ENCODE assay signal across 19 cellular contexts in genomic region chr3:71486831-71487230, GRCh38.
DNase-seq lines count a peak whose midpoint lies in the region; ATAC-seq lines count a peak whose summit lies in the region.
"Had no signal": no experiment of that assay in that cellular context is flagged by ENCODE, and none has a peak within 500 bp of the region (broad histone marks: within the 10 kb centered on the region; RNA-seq: fewer than 3 reads in every experiment).

No MANE protein-coding gene starts in this region.

- peaks cover 10% of the 10 kb centered on the region for H3K9me3 Mint-ChIP-seq in activated naive CD4-positive, alpha-beta T cell treated with anti-CD3 and anti-CD28 coated beads, Interleukin-2, amount 10 ng/mL, durations not matched to agents 7 days and 5 days
- peaks cover 15% of the 10 kb centered on the region for H3K9me3 Mint-ChIP-seq in activated CD4-positive, alpha-beta T cell treated with anti-CD3 and anti-CD28 coated beads, Interleukin-2, amount 10 ng/mL, durations not matched to agents 7 days and 5 days
- no peaks in the 10 kb centered on the region for H3K9me3 Mint-ChIP-seq in central memory CD8-positive, alpha-beta T cell
- H3K9me3 Mint-ChIP-seq in stimulated activated naive B cell treated with anti-CD40 and anti-IgM and Interleukin-4, amounts not matched to agents 10 μg/mL and 1 μg/mL and 100 μg/mL, for 72 hours, result peaks cover 4 to 5% of the 10 kb centered on the region in 2 donors

- POLR2A ChIA-PET in activated CD4-positive, alpha-beta T cell treated with anti-CD3 and anti-CD28 coated beads, Interleukin-2, amount 10 ng/mL, durations not matched to agents 7 days and 5 days (lab: Charles Lee), result no interaction called here

- peak; percentile 57 for DNase-seq in activated naive CD4-positive, alpha-beta T cell treated with anti-CD3 and anti-CD28 coated beads, Interleukin-2, amount 10 ng/mL, durations not matched to agents 7 days and 5 days
- no peak for DNase-seq in activated naive CD4-positive, alpha-beta T cell treated with anti-CD3 and anti-CD28 coated beads, Interleukin-2, amount 50 U/mL, for 16 hours
- DNase-seq in activated CD4-positive, alpha-beta T cell treated with anti-CD3 and anti-CD28 coated beads, Interleukin-2, amount 10 ng/mL, durations not matched to agents 7 days and 5 days, result peak; percentile 46
- no peak for DNase-seq in central memory CD8-positive, alpha-beta T cell (ENCODE audit: low spot score in 2 of 2)
- DNase-seq in stimulated activated naive B cell treated with anti-CD40 and anti-IgM and Interleukin-4, amounts not matched to agents 10 μg/mL and 1 μg/mL and 100 μg/mL, for 72 hours, result no peak
- no peak for DNase-seq in posterior cingulate gyrus
- DNase-seq: caudate nucleus, gastrocnemius medialis, mammary epithelial cell, NCI-H1694 treated with DMSO at 0.1 percent for 48 hours, NCI-H2227 treated with DMSO at 0.1 percent for 48 hours, NCI-H82, SHP77 treated with DMSO at 0.1 percent for 48 hours, thyroid gland had no signal

- no peaks in the 10 kb centered on the region for H3K27me3 Mint-ChIP-seq in activated naive CD4-positive, alpha-beta T cell treated with anti-CD3 and anti-CD28 coated beads, Interleukin-2, amount 10 ng/mL, durations not matched to agents 7 days and 5 days
- no peaks in the 10 kb centered on the region for H3K27me3 Mint-ChIP-seq in activated CD4-positive, alpha-beta T cell treated with anti-CD3 and anti-CD28 coated beads, Interleukin-2, amount 10 ng/mL, durations not matched to agents 7 days and 5 days
- H3K27me3 Mint-ChIP-seq in central memory CD8-positive, alpha-beta T cell, result no peaks in the 10 kb centered on the region
- H3K27me3 Mint-ChIP-seq in stimulated activated naive B cell treated with anti-CD40 and anti-IgM and Interleukin-4, amounts not matched to agents 10 μg/mL and 1 μg/mL and 100 μg/mL, for 72 hours, result no peaks in the 10 kb centered on the region

- H3K4me1 Mint-ChIP-seq in activated naive CD4-positive, alpha-beta T cell treated with anti-CD3 and anti-CD28 coated beads, Interleukin-2, amount 10 ng/mL, durations not matched to agents 7 days and 5 days, result peaks cover 81% of the 10 kb centered on the region
- peaks cover 70% of the 10 kb centered on the region for H3K4me1 Mint-ChIP-seq in activated CD4-positive, alpha-beta T cell treated with anti-CD3 and anti-CD28 coated beads, Interleukin-2, amount 10 ng/mL, durations not matched to agents 7 days and 5 days
- H3K4me1 Mint-ChIP-seq in central memory CD8-positive, alpha-beta T cell, result peaks cover 66% of the 10 kb centered on the region
- peaks cover 21 to 54% of the 10 kb centered on the region in 2 donors for H3K4me1 Mint-ChIP-seq in stimulated activated naive B cell treated with anti-CD40 and anti-IgM and Interleukin-4, amounts not matched to agents 10 μg/mL and 1 μg/mL and 100 μg/mL, for 72 hours
- H3K4me1 Mint-ChIP-seq: nephron had no signal

- peak overlapping the region; percentile 94 for H3K27ac Mint-ChIP-seq in activated naive CD4-positive, alpha-beta T cell treated with anti-CD3 and anti-CD28 coated beads, Interleukin-2, amount 10 ng/mL, durations not matched to agents 7 days and 5 days
- H3K27ac Mint-ChIP-seq in activated CD4-positive, alpha-beta T cell treated with anti-CD3 and anti-CD28 coated beads, Interleukin-2, amount 10 ng/mL, durations not matched to agents 7 days and 5 days, result peak overlapping the region; percentile 92
- peak overlapping the region; percentile 22 for H3K27ac Mint-ChIP-seq in central memory CD8-positive, alpha-beta T cell (ENCODE audit: low read depth)
- H3K27ac Mint-ChIP-seq in stimulated activated naive B cell treated with anti-CD40 and anti-IgM and Interleukin-4, amounts not matched to agents 10 μg/mL and 1 μg/mL and 100 μg/mL, for 72 hours, result peak overlapping the region; percentile 86
- H3K27ac Mint-ChIP-seq: nephron had no signal

- intact Hi-C loops in posterior cingulate gyrus (cut with DNase I), result no loop called here

- CTCF ChIA-PET in activated naive CD4-positive, alpha-beta T cell treated with anti-CD3 and anti-CD28 coated beads, Interleukin-2, amount 10 ng/mL, durations not matched to agents 7 days and 5 days (lab: Charles Lee), result no interaction called here
- CTCF ChIA-PET in activated CD4-positive, alpha-beta T cell treated with anti-CD3 and anti-CD28 coated beads, Interleukin-2, amount 10 ng/mL, durations not matched to agents 7 days and 5 days (lab: Charles Lee), result interaction anchor here (1.2 kb wide), 1 partner anchor 9 kb away, joined by 3 read pairs; no protein-coding TSS in a partner anchor

- H3K36me3 Mint-ChIP-seq in activated naive CD4-positive, alpha-beta T cell treated with anti-CD3 and anti-CD28 coated beads, Interleukin-2, amount 10 ng/mL, durations not matched to agents 7 days and 5 days, result peaks cover 29% of the 10 kb centered on the region
- H3K36me3 Mint-ChIP-seq in activated CD4-positive, alpha-beta T cell treated with anti-CD3 and anti-CD28 coated beads, Interleukin-2, amount 10 ng/mL, durations not matched to agents 7 days and 5 days (ENCODE audit: low read depth), result peaks cover 37% of the 10 kb centered on the region
- peaks cover 8% of the 10 kb centered on the region for H3K36me3 Mint-ChIP-seq in central memory CD8-positive, alpha-beta T cell (ENCODE audit: insufficient read depth)
- peaks cover 25 to 33% of the 10 kb centered on the region in 2 donors for H3K36me3 Mint-ChIP-seq in stimulated activated naive B cell treated with anti-CD40 and anti-IgM and Interleukin-4, amounts not matched to agents 10 μg/mL and 1 μg/mL and 100 μg/mL, for 72 hours

- peak overlapping the region; percentile 60 for H3K4me3 Mint-ChIP-seq in activated naive CD4-positive, alpha-beta T cell treated with anti-CD3 and anti-CD28 coated beads, Interleukin-2, amount 10 ng/mL, durations not matched to agents 7 days and 5 days
- peak overlapping the region; percentile 62 for H3K4me3 Mint-ChIP-seq in activated CD4-positive, alpha-beta T cell treated with anti-CD3 and anti-CD28 coated beads, Interleukin-2, amount 10 ng/mL, durations not matched to agents 7 days and 5 days
- peak overlapping the region; percentile 58 for H3K4me3 Mint-ChIP-seq in central memory CD8-positive, alpha-beta T cell
- H3K4me3 Mint-ChIP-seq in stimulated activated naive B cell treated with anti-CD40 and anti-IgM and Interleukin-4, amounts not matched to agents 10 μg/mL and 1 μg/mL and 100 μg/mL, for 72 hours, result no peak overlapping the region
- H3K4me3 Mint-ChIP-seq: nephron had no signal

- peak; percentile 48 for ATAC-seq in central memory CD8-positive, alpha-beta T cell (replicated peaks; ENCODE audit: extremely low read depth, poor library complexity, severe bottlenecking)
- no peak for ATAC-seq in stimulated activated naive B cell treated with anti-CD40 and anti-IgM and Interleukin-4, amounts not matched to agents 10 μg/mL and 1 μg/mL and 100 μg/mL, for 72 hours (replicated peaks)
- ATAC-seq in GM21717 (IDR thresholded peaks at IDR 0.05; ENCODE audit: unreplicated experiment) (no peak), HG03135 (IDR thresholded peaks at IDR 0.05; ENCODE audit: unreplicated experiment) (no peak)
- ATAC-seq: esophagus mucosa, gastrocnemius medialis, K562 had no signal

Comparison
In these comparisons a context has a peak if more than half of its experiments do, and no peak if none do; other contexts are left out.
1. DNase-seq: peak in activated naive CD4-positive, alpha-beta T cell treated with anti-CD3 and anti-CD28 coated beads, Interleukin-2, amount 10 ng/mL, durations not matched to agents 7 days and 5 days (single experiment) and activated CD4-positive, alpha-beta T cell treated with anti-CD3 and anti-CD28 coated beads, Interleukin-2, amount 10 ng/mL, durations not matched to agents 7 days and 5 days (single experiment); none in activated naive CD4-positive, alpha-beta T cell treated with anti-CD3 and anti-CD28 coated beads, Interleukin-2, amount 50 U/mL, for 16 hours (single experiment), central memory CD8-positive, alpha-beta T cell (0 of 2), stimulated activated naive B cell treated with anti-CD40 and anti-IgM and Interleukin-4, amounts not matched to agents 10 μg/mL and 1 μg/mL and 100 μg/mL, for 72 hours (single experiment) and posterior cingulate gyrus (0 of 10).
2. H3K27ac Mint-ChIP-seq: peak in every context shown above with its lines; median percentile 94 in activated naive CD4-positive, alpha-beta T cell treated with anti-CD3 and anti-CD28 coated beads, Interleukin-2, amount 10 ng/mL, durations not matched to agents 7 days and 5 days; 92 in activated CD4-positive, alpha-beta T cell treated with anti-CD3 and anti-CD28 coated beads, Interleukin-2, amount 10 ng/mL, durations not matched to agents 7 days and 5 days; 86 in stimulated activated naive B cell treated with anti-CD40 and anti-IgM and Interleukin-4, amounts not matched to agents 10 μg/mL and 1 μg/mL and 100 μg/mL, for 72 hours; 22 in central memory CD8-positive, alpha-beta T cell.
3. H3K4me3 Mint-ChIP-seq: peak in activated naive CD4-positive, alpha-beta T cell treated with anti-CD3 and anti-CD28 coated beads, Interleukin-2, amount 10 ng/mL, durations not matched to agents 7 days and 5 days (single experiment), activated CD4-positive, alpha-beta T cell treated with anti-CD3 and anti-CD28 coated beads, Interleukin-2, amount 10 ng/mL, durations not matched to agents 7 days and 5 days (single experiment) and central memory CD8-positive, alpha-beta T cell (single experiment); none in stimulated activated naive B cell treated with anti-CD40 and anti-IgM and Interleukin-4, amounts not matched to agents 10 μg/mL and 1 μg/mL and 100 μg/mL, for 72 hours (0 of 2).